Comparison of ENCODE assay signal across 17 cellular contexts in genomic region chr13:113321546-113321945, GRCh38.
"Had no signal": no experiment of that assay in that cellular context is flagged by ENCODE, and none has a peak within 500 bp of the region (broad histone marks: within the 10 kb centered on the region; RNA-seq: fewer than 3 reads in every experiment).

No MANE protein-coding gene starts in this region.

- FAIRE-seq: keratinocyte had no signal

- H3K9me3 ChIP-seq: esophagus squamous epithelium, gastroesophageal sphincter, ovary had no signal

- ATAC-seq: left ventricle myocardium superior; naive thymus-derived CD4-positive, alpha-beta T cell had no signal

- H3K4me3 ChIP-seq: dorsolateral prefrontal cortex, esophagus squamous epithelium, gastroesophageal sphincter, lung, ovary, smooth muscle cell had no signal

- H3K4me1 ChIP-seq: esophagus squamous epithelium, gastroesophageal sphincter had no signal

- H3K27me3 ChIP-seq: dorsolateral prefrontal cortex, esophagus squamous epithelium, gastroesophageal sphincter, ovary had no signal

- H3K36me3 ChIP-seq: ovary had no signal

- H3K27ac ChIP-seq: esophagus squamous epithelium, gastroesophageal sphincter, ovary had no signal

- DNase-seq: cortex of kidney; dorsolateral prefrontal cortex; effector memory CD4-positive, alpha-beta T cell; esophagus squamous epithelium; foreskin fibroblast; glutamatergic neuron; immature natural killer cell; left ventricle myocardium superior; naive thymus-derived CD4-positive, alpha-beta T cell; ovary; stimulated activated CD4-positive, alpha-beta T cell treated with anti-CD3 and anti-CD28 coated beads, Interleukin-2, amount 100 ng/mL, for 48 hours; stimulated activated naive CD4-positive, alpha-beta T cell treated with Interleukin-2 at 50 U/mL for 16 hours; trophoblast cell had no signal

- H3K4me2 ChIP-seq: smooth muscle cell had no signal
